Comparison of ENCODE assay signal across 11 cellular contexts in the genomic region with DNA sequence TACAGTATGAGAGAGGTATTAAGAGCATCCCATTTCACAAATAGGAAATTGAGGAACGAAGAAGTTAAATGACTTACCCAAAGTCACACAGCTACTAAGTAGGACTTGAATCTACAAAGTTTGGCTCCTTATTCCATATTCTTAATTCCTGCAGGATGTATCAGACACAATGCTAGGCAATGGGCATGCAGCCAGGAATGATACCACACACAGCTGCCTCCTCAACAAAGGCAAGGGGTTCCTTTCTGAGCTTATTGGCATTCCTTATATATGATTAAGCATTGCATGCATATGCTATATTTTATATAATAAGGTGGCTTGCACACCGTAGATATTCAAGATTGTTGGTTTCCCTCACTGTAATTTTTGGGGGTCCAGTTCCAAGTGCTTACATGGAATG. TPM values are rescaled to one million over a fixed set of nuclear protein-coding genes. Genes with fewer than 3 reads are reported as not detected.
DNase-seq lines count a peak whose midpoint lies in the region; ATAC-seq, FAIRE-seq and TF ChIP-seq lines count a peak whose summit lies in the region.
"Had no signal": no experiment of that assay in that cellular context is flagged by ENCODE, and none has a peak within 500 bp of the region (broad histone marks: within the 10 kb centered on the region; RNA-seq: fewer than 3 reads in every experiment).

No MANE protein-coding gene starts in this region.

- DNase-seq in H54 (ENCODE audit: insufficient read length, low spot score) (peak; percentile 36), NCI-H774 (lab: John Stamatoyannopoulos, UW) (peak; percentile 11), dedifferentiated amniotic fluid mesenchymal stem cell (ENCODE audit: extremely low spot score) (peak; percentile 55), osteoblast (ENCODE audit: insufficient read length, low spot score, missing footprints) (no peak)
- DNase-seq: DMS53, left ventricle myocardium superior, nucleus accumbens had no signal

- ATAC-seq in HG03565 (IDR thresholded peaks at IDR 0.05; ENCODE audit: unreplicated experiment) (no peak), HG02588 (IDR thresholded peaks at IDR 0.05; ENCODE audit: unreplicated experiment) (no peak), GM18502 (IDR thresholded peaks at IDR 0.05; ENCODE audit: poor library complexity, unreplicated experiment) (no peak)
- ATAC-seq: left ventricle myocardium superior; stimulated activated effector memory CD8-positive, alpha-beta T cell treated with anti-CD3 and anti-CD28 coated beads, Interleukin-12 subunit alpha, Interleukin-12 subunit beta, amount 100 ng/mL, for 72 hours had no signal

- no peaks in the 10 kb centered on the region for H3K79me2 ChIP-seq in osteoblast (ENCODE audit: insufficient read depth, low read length)

- peaks cover 47% of the 10 kb centered on the region for H3K4me1 ChIP-seq in osteoblast (ENCODE audit: insufficient read depth, low read length)

- FAIRE-seq in H54 (lab: Jason Lieb, UNC): peak; percentile 84

- no peak overlapping the region for H2AFZ ChIP-seq in osteoblast (ENCODE audit: low read length)

- no peak for TF ChIP-seq POLR2A in H54 (IDR thresholded peaks at IDR 0.05; ENCODE audit: low read depth, low read length)

- H3K36me3 ChIP-seq in osteoblast (ENCODE audit: insufficient read depth, low read length): no peaks in the 10 kb centered on the region

- H3K4me3 ChIP-seq in osteoblast (ENCODE audit: insufficient read depth, low read length): no peak overlapping the region

- peak overlapping the region; percentile 9 for H3K4me2 ChIP-seq in osteoblast (ENCODE audit: insufficient read depth, low read length)

- no peaks in the 10 kb centered on the region for H3K27me3 ChIP-seq in osteoblast (ENCODE audit: insufficient read depth, low read length)

- H4K20me1 ChIP-seq in osteoblast (ENCODE audit: insufficient read depth, low read length): no peaks in the 10 kb centered on the region

- TF ChIP-seq CTCF in osteoblast (IDR thresholded peaks at IDR 0.05; ENCODE audit: extremely low read depth, low read depth, low read length): no peak

- no peaks in the 10 kb centered on the region for H3K9me3 ChIP-seq in osteoblast (ENCODE audit: low read depth, low read length)

- H3K27ac ChIP-seq in osteoblast (ENCODE audit: low read depth, low read length): peak overlapping the region; percentile 46

RNA-seq across cellular contexts. Expression of gene JUN, which starts 34.2 kb away (rescaled TPM):
- total RNA-seq in osteoblast: 46.9 and 48.9 TPM in 2 replicates
